Comparison of ENCODE assay signal across 15 cellular contexts in genomic region chrX:98071331-98071730, GRCh38.
"Had no signal": no experiment of that assay in that cellular context is flagged by ENCODE, and none has a peak within 500 bp of the region (broad histone marks: within the 10 kb centered on the region; RNA-seq: fewer than 3 reads in every experiment).

No MANE protein-coding gene starts in this region.

- H3K36me3 Mint-ChIP-seq: memory B cell; natural killer cell treated with Interleukin-12 subunit alpha and Interleukin-12 subunit beta and Interleukin-15 and Interleukin-18, amount 100 ng/mL, for 72 hours had no signal

- H3K4me1 Mint-ChIP-seq: activated CD4-positive, alpha-beta T cell treated with anti-CD3 and anti-CD28 coated beads, Interleukin-2, amount 10 ng/mL, durations not matched to agents 7 days and 5 days; memory B cell; stimulated activated naive CD8-positive, alpha-beta T cell treated with anti-CD3 and anti-CD28 coated beads, Interleukin-15, amount 100 ng/mL, for 72 hours had no signal

- H3K4me3 Mint-ChIP-seq: activated CD4-positive, alpha-beta T cell treated with anti-CD3 and anti-CD28 coated beads, Interleukin-2, amount 10 ng/mL, durations not matched to agents 7 days and 5 days; memory B cell; natural killer cell treated with Interleukin-12 subunit alpha and Interleukin-12 subunit beta and Interleukin-15 and Interleukin-18, amount 100 ng/mL, for 72 hours; stimulated activated naive CD8-positive, alpha-beta T cell treated with anti-CD3 and anti-CD28 coated beads, Interleukin-15, amount 100 ng/mL, for 72 hours had no signal

- ATAC-seq: left lobe of liver; natural killer cell treated with Interleukin-12 subunit alpha and Interleukin-12 subunit beta and Interleukin-15 and Interleukin-18, amount 100 ng/mL, for 72 hours; stimulated activated naive CD8-positive, alpha-beta T cell treated with anti-CD3 and anti-CD28 coated beads, Interleukin-15, amount 100 ng/mL, for 72 hours had no signal

- DNase-seq: activated CD4-positive, alpha-beta T cell treated with anti-CD3 and anti-CD28 coated beads, Interleukin-2, amount 10 ng/mL, durations not matched to agents 7 days and 5 days; activated CD4-positive, CD25-positive, alpha-beta regulatory T cell; activated naive CD4-positive, alpha-beta T cell treated with anti-CD3 and anti-CD28 coated beads, Interleukin-2, amount 50 U/mL, for 16 hours; brain microvascular endothelial cell; cerebellar nuclear complex; dorsolateral prefrontal cortex; stimulated activated CD4-positive, alpha-beta T cell treated with anti-CD3 and anti-CD28 coated beads, Interleukin-4, amount 100 ng/mL, for 24 hours; stimulated activated naive CD8-positive, alpha-beta T cell treated with anti-CD3 and anti-CD28 coated beads, Interleukin-15, amount 100 ng/mL, for 72 hours; T-helper 2 cell had no signal

- H3K27ac Mint-ChIP-seq: activated CD4-positive, alpha-beta T cell treated with anti-CD3 and anti-CD28 coated beads, Interleukin-2, amount 10 ng/mL, durations not matched to agents 7 days and 5 days; activated T-helper 2 cell treated with anti-CD3 and anti-CD28 coated beads, Interferon-gamma antibody, Interleukin-2, Interleukin-4, amounts not matched to agents 10 μg/mL and 5 μg/mL and 100 μg/mL, durations not matched to agents 14 hours and 24 hours and 36 hours; memory B cell; natural killer cell treated with Interleukin-12 subunit alpha and Interleukin-12 subunit beta and Interleukin-15 and Interleukin-18, amount 100 ng/mL, for 72 hours; stimulated activated naive CD8-positive, alpha-beta T cell treated with anti-CD3 and anti-CD28 coated beads, Interleukin-15, amount 100 ng/mL, for 72 hours had no signal

- FAIRE-seq: TTC549, urothelium cell line had no signal

- H3K9me3 Mint-ChIP-seq: activated CD4-positive, alpha-beta T cell treated with anti-CD3 and anti-CD28 coated beads, Interleukin-2, amount 10 ng/mL, durations not matched to agents 7 days and 5 days; activated T-helper 2 cell treated with anti-CD3 and anti-CD28 coated beads, Interferon-gamma antibody, Interleukin-2, Interleukin-4, amounts not matched to agents 10 μg/mL and 5 μg/mL and 100 μg/mL, durations not matched to agents 14 hours and 24 hours and 36 hours had no signal

- H3K27me3 Mint-ChIP-seq: activated CD4-positive, alpha-beta T cell treated with anti-CD3 and anti-CD28 coated beads, Interleukin-2, amount 10 ng/mL, durations not matched to agents 7 days and 5 days; memory B cell; natural killer cell treated with Interleukin-12 subunit alpha and Interleukin-12 subunit beta and Interleukin-15 and Interleukin-18, amount 100 ng/mL, for 72 hours; stimulated activated naive CD8-positive, alpha-beta T cell treated with anti-CD3 and anti-CD28 coated beads, Interleukin-15, amount 100 ng/mL, for 72 hours had no signal
